8 cellular contexts compared by ENCODE assay signal in genomic region chr14:101072945-101073597, GRCh38.
A peak's percentile ranks its signal among the peaks of the same experiment; 100 is the strongest.
DNase-seq lines count a peak whose midpoint lies in the region; ATAC-seq and TF ChIP-seq lines count a peak whose summit lies in the region.

No MANE protein-coding gene starts in this region.

- H3K27me3 Mint-ChIP-seq in Calu3 (ENCODE audit: unreplicated experiment): no peaks in the 10 kb centered on the region

- peaks cover 21 to 94% of the 10 kb centered on the region in 2 donors for H3K27me3 ChIP-seq in left lung

- CTCF ChIA-PET in Calu3 (lab: Charles Lee): interaction anchor here (0.5 to 0.7 kb wide), 4 partner anchors 14 to 145 kb away, joined by 3 to 6 read pairs (median 3); no protein-coding TSS in a partner anchor

- peak; percentile 94 for DNase-seq in Calu3
- DNase-seq in NCI-H226: peak; percentile 96
- peak; percentile 90 to 99 for DNase-seq in T47D (ENCODE audit: low read depth in 1 of 2, low spot score in 1 of 2)
- DNase-seq in left lung: peak; percentile 53 to 83
- DNase-seq in ureter (ENCODE audit: low spot score): peak; percentile 86
- DNase-seq in effector CD4-positive, alpha-beta T cell: no peak

- H3K36me3 ChIP-seq in left lung: no peaks in the 10 kb centered on the region

- no peak for TF ChIP-seq CTCF in Calu3 (IDR thresholded peaks at IDR 0.05; ENCODE audit: unreplicated experiment)
- no peak for TF ChIP-seq CTCF in left lung (IDR thresholded peaks at IDR 0.05)

- H3K36me3 Mint-ChIP-seq in Calu3 (ENCODE audit: insufficient read depth, unreplicated experiment): peaks cover under 1% of the 10 kb centered on the region

- ATAC-seq in GM18861 (IDR thresholded peaks at IDR 0.05; ENCODE audit: unreplicated experiment) (peak; percentile 95), HG03095 (IDR thresholded peaks at IDR 0.05; ENCODE audit: unreplicated experiment) (peak; percentile 78), left lung (peak; percentile 89)

- H3K9me3 Mint-ChIP-seq in Calu3 (ENCODE audit: low read depth, unreplicated experiment): no peaks in the 10 kb centered on the region

- in situ Hi-C loops in T47D (cut with HindIII; ENCODE audit: low pct_unique_long_range_greater_than_20kb, low sequenced_read_pairs): no loop called here

- H3K4me1 Mint-ChIP-seq in Calu3 (ENCODE audit: low read depth, unreplicated experiment): peaks cover 9% of the 10 kb centered on the region

- no peaks in the 10 kb centered on the region for H3K9me3 ChIP-seq in left lung

- peak overlapping the region; percentile 34 for H3K4me3 Mint-ChIP-seq in Calu3 (ENCODE audit: low read depth, unreplicated experiment)

- no peaks in the 10 kb centered on the region for H3K4me1 ChIP-seq in left lung

- intact Hi-C loops in Calu3 (cut with micrococcal nuclease; ENCODE audit: unreplicated experiment): loop anchor here (2.0 kb wide), 1 partner anchor 84 kb away; no protein-coding TSS in a partner anchor
- intact Hi-C loops in left lung (cut with DNase I): no loop called here

- no peak overlapping the region for H3K27ac ChIP-seq in left lung

- H3K4me3 ChIP-seq in left lung: no peak overlapping the region

- no TSS peak for BruUV-seq in Calu3 (replicated peaks; lab: Mats Ljungman, UMichigan)

- H3K27ac Mint-ChIP-seq in Calu3 (ENCODE audit: unreplicated experiment): peak overlapping the region; percentile 47
